ENCODE assay signal across 25 cellular contexts in the genomic region with DNA sequence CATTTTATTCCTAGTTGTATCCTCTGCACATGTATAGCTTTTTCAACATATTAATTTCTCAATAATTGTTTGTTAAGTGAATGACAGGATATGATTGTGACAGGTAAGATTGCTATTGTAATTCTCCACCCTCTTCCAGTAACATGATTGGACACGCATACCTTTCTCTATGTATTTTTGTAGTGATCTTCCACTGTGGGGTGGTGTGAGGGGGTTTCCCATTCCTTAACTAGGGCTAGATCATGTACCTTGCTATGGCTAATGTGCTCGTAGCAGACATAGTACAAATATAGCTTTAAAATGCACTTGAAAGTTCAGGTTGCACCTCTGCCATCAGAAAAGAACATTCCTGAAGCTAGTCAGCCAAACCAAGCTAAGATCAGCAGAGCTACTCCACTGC.
"Had no signal": no experiment of that assay in that cellular context is flagged by ENCODE, and none has a peak within 500 bp of the region (broad histone marks: within the 10 kb centered on the region; RNA-seq: fewer than 3 reads in every experiment).

No MANE protein-coding gene starts in this region.

- H3K27ac ChIP-seq: adrenal gland, body of pancreas, coronary artery, dorsolateral prefrontal cortex, epithelial cell of prostate, esophagus squamous epithelium had no signal

- H3K9me3 ChIP-seq: adrenal gland, body of pancreas had no signal

- H3K4me3 ChIP-seq: adrenal gland, body of pancreas, coronary artery, dorsolateral prefrontal cortex, esophagus squamous epithelium had no signal

- ATAC-seq: activated CD4-positive, alpha-beta T cell treated with anti-CD3 and anti-CD28 coated beads for 36 hours; activated CD8-positive, alpha-beta memory T cell treated with anti-CD3 and anti-CD28 coated beads, Interleukin-2, amount 10 ng/mL, durations not matched to agents 7 days and 5 days; activated CD8-positive, alpha-beta T cell treated with anti-CD3 and anti-CD28 coated beads, Interleukin-2, amount 10 ng/mL, durations not matched to agents 7 days and 5 days; activated naive CD8-positive, alpha-beta T cell treated with anti-CD3 and anti-CD28 coated beads, Interleukin-2, amount 50 U/mL, for 24 hours; body of pancreas had no signal

- H3K4me1 ChIP-seq: adrenal gland, body of pancreas, esophagus squamous epithelium had no signal

- H3K36me3 ChIP-seq: adrenal gland, esophagus squamous epithelium had no signal

- H3K27me3 ChIP-seq: adrenal gland, body of pancreas, dorsolateral prefrontal cortex, esophagus squamous epithelium had no signal

- DNase-seq: activated CD4-positive, alpha-beta memory T cell treated with anti-CD3 and anti-CD28 coated beads for 36 hours; activated CD4-positive, alpha-beta T cell treated with anti-CD3 and anti-CD28 coated beads for 36 hours; activated CD4-positive, alpha-beta T cell treated with anti-CD3 and anti-CD28 coated beads, Interleukin-2, amount 10 ng/mL, durations not matched to agents 24 days and 14 days; activated CD4-positive, CD25-positive, alpha-beta regulatory T cell; activated CD4-positive, CD25-positive, alpha-beta regulatory T cell treated with anti-CD3 and anti-CD28 coated beads, Interleukin-2, amount 50 U/mL, for 72 hours; activated CD8-positive, alpha-beta memory T cell treated with anti-CD3 and anti-CD28 coated beads, Interleukin-2, amount 10 ng/mL, durations not matched to agents 7 days and 5 days; activated CD8-positive, alpha-beta memory T cell treated with anti-CD3 and anti-CD28 coated beads, Interleukin-2, amount 50 U/mL, for 4 hours; activated CD8-positive, alpha-beta T cell treated with anti-CD3 and anti-CD28 coated beads, Interleukin-2, amount 10 ng/mL, durations not matched to agents 7 days and 5 days; activated effector memory CD4-positive, alpha-beta T cell treated with anti-CD3 and anti-CD28 coated beads, Interleukin-2, amount 50 U/mL, for 16 hours; activated naive CD4-positive, alpha-beta T cell treated with anti-CD3 and anti-CD28 coated beads for 36 hours; activated naive CD8-positive, alpha-beta T cell treated with anti-CD3 and anti-CD28 coated beads for 36 hours; activated naive CD8-positive, alpha-beta T cell treated with anti-CD3 and anti-CD28 coated beads, Interleukin-2, amount 50 U/mL, for 24 hours; activated T-cell treated with anti-CD3 and anti-CD28 coated beads, Interleukin-2, amount 50 U/mL, for 1 hour; activated T-cell treated with anti-CD3 and anti-CD28 coated beads, Interleukin-2, amount 50 U/mL, for 48 hours; adrenal gland; amygdala; aorta; body of pancreas; dorsolateral prefrontal cortex; effector memory CD4-positive, alpha-beta T cell; esophagus squamous epithelium; head of caudate nucleus; T-helper 2 cell had no signal
